1 cellular context compared by ENCODE assay signal in genomic region chr12:1663440-1664132, GRCh38.
TF ChIP-seq lines count a peak whose summit lies in the region.

No MANE protein-coding gene starts in this region.

TF ChIP-seq in HepG2, 621 proteins besides CTCF, POLR2A, EP300 and RAD21:
- TF ChIP-seq PRPF4 (IDR thresholded peaks at IDR 0.05; ENCODE audit: low read depth, low read length, poor library complexity, severe bottlenecking) (peak; percentile 4), TBP (CRISPR knock-in tag; IDR thresholded peaks at IDR 0.05) (no peak), PCBP2 (optimal IDR thresholded peaks at IDR 0.05; ENCODE audit: low read depth, low read length, poor library complexity, severe bottlenecking) (peak; percentile 40), ZNF710 (CRISPR knock-in tag; IDR thresholded peaks at IDR 0.05; ENCODE audit: borderline replicate concordance) (0 out of 2 replicates have a peak, but pooled peaks have one; percentile 43)
- TF ChIP-seq, protein P1, sequence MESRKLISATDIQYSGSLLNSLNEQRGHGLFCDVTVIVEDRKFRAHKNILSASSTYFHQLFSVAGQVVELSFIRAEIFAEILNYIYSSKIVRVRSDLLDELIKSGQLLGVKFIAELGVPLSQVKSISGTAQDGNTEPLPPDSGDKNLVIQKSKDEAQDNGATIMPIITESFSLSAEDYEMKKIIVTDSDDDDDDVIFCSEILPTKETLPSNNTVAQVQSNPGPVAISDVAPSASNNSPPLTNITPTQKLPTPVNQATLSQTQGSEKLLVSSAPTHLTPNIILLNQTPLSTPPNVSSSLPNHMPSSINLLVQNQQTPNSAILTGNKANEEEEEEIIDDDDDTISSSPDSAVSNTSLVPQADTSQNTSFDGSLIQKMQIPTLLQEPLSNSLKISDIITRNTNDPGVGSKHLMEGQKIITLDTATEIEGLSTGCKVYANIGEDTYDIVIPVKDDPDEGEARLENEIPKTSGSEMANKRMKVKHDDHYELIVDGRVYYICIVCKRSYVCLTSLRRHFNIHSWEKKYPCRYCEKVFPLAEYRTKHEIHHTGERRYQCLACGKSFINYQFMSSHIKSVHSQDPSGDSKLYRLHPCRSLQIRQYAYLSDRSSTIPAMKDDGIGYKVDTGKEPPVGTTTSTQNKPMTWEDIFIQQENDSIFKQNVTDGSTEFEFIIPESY (CRISPR knock-in tag; IDR thresholded peaks at IDR 0.05) = peak; percentile 4; the same call in 1 of the 2 replicates
